In the genomic region with DNA sequence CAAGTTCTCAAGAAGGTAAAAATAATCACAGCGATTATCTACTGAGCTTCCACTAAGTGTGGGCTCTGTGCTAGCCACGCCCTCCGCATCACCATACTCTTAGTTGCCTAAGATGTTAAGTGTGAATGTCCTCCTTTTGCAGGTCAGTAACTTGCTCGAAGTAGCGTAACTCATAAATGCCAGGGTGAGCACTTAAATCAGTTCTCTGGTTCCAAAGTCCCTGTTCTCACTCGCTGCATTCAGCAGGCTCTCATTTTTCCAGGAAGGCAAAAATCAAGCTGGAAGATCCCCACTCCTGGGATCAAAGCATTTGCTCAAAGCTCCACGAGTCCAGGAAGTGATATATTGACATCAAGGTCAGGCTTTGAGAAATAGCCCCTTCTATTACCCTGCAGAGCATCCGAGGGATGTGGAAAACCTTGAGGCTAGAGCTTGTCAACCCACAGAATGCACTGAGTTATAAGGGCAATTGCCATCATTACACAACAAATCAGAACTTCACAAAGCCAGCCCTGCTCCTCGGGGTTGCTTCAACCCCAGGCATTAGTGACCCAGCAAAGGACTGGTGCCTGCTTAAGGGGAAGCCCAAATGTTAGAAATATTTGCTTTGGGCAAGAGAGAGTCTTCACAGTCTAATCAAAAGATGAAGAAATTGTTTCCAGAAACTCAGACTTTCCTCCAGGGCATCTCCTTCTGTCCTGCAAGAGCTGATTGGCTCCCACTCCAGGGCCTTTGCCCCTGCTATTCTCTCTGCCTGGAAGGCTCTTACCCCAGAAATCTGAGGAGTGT, we compare ENCODE assay signal across 17 cellular contexts.
"Had no signal": no experiment of that assay in that cellular context is flagged by ENCODE, and none has a peak within 500 bp of the region (broad histone marks: within the 10 kb centered on the region; RNA-seq: fewer than 3 reads in every experiment).

No MANE protein-coding gene starts in this region.

- H3K4me1 ChIP-seq: foreskin keratinocyte, left ventricle myocardium inferior, parathyroid adenoma had no signal

- H3K4me3 ChIP-seq: cardiac muscle cell, left ventricle myocardium inferior had no signal

- H3K4me3 Mint-ChIP-seq: activated naive CD8-positive, alpha-beta T cell; activated T-helper 1 cell treated with anti-CD3 and anti-CD28 coated beads, Interleukin-12 subunit alpha, Interleukin-12 subunit beta, Interleukin-2, Interleukin-4 antibody, amounts not matched to agents 30 ng/mL and 10 ng/mL and 1 ng/mL, durations not matched to agents 14 hours and 24 hours and 36 hours; effector memory CD8-positive, alpha-beta T cell; naive B cell; T-helper 1 cell treated with Interleukin-12 subunit alpha and Interleukin-12 subunit beta and Interleukin-4 antibody, amounts not matched to agents 30 μg/mL and 1 μg/mL, for 36 hours had no signal

- H3K27ac ChIP-seq: cardiac muscle cell, foreskin keratinocyte, left ventricle myocardium inferior, parathyroid adenoma had no signal

- H3K27me3 ChIP-seq: cardiac muscle cell, foreskin keratinocyte had no signal

- H3K9me3 ChIP-seq: left ventricle myocardium inferior had no signal

- FAIRE-seq: keratinocyte, urothelium cell line had no signal

- H3K79me2 ChIP-seq: parathyroid adenoma had no signal

- DNase-seq: activated CD4-positive, alpha-beta T cell treated with anti-CD3 and anti-CD28 coated beads for 1 hour; activated T-cell treated with anti-CD3 and anti-CD28 coated beads for 4 hours; amygdala; dermis blood vessel endothelial cell; effector memory CD8-positive, alpha-beta T cell; foreskin keratinocyte; glutamatergic neuron; left ventricle myocardium inferior; naive B cell; stimulated activated naive CD4-positive, alpha-beta T cell had no signal

- H3K9ac ChIP-seq: parathyroid adenoma had no signal

- H3K9me3 Mint-ChIP-seq: activated T-helper 1 cell treated with anti-CD3 and anti-CD28 coated beads, Interleukin-12 subunit alpha, Interleukin-12 subunit beta, Interleukin-2, Interleukin-4 antibody, amounts not matched to agents 30 ng/mL and 10 ng/mL and 1 ng/mL, durations not matched to agents 14 hours and 24 hours and 36 hours; effector memory CD8-positive, alpha-beta T cell; naive B cell; T-helper 1 cell treated with Interleukin-12 subunit alpha and Interleukin-12 subunit beta and Interleukin-4 antibody, amounts not matched to agents 30 μg/mL and 1 μg/mL, for 36 hours had no signal

- H3K27ac Mint-ChIP-seq: activated naive CD8-positive, alpha-beta T cell; activated T-helper 1 cell treated with anti-CD3 and anti-CD28 coated beads, Interleukin-12 subunit alpha, Interleukin-12 subunit beta, Interleukin-2, Interleukin-4 antibody, amounts not matched to agents 30 ng/mL and 10 ng/mL and 1 ng/mL, durations not matched to agents 14 hours and 24 hours and 36 hours; T-helper 1 cell treated with Interleukin-12 subunit alpha and Interleukin-12 subunit beta and Interleukin-4 antibody, amounts not matched to agents 30 μg/mL and 1 μg/mL, for 36 hours had no signal

- H3K36me3 Mint-ChIP-seq: activated naive CD8-positive, alpha-beta T cell; naive B cell had no signal

- ATAC-seq: effector memory CD8-positive, alpha-beta T cell; foreskin keratinocyte had no signal

- H2AFZ ChIP-seq: parathyroid adenoma had no signal

- H3K36me3 ChIP-seq: cardiac muscle cell, left ventricle myocardium inferior had no signal

- H3K4me1 Mint-ChIP-seq: naive B cell had no signal
